Comparison of ENCODE assay signal across 8 cellular contexts in genomic region chr18:12991839-12992216, GRCh38.
DNase-seq lines count a peak whose midpoint lies in the region; ATAC-seq and TF ChIP-seq lines count a peak whose summit lies in the region.

No MANE protein-coding gene starts in this region.

- peaks cover 3% of the 10 kb centered on the region for H3K36me3 ChIP-seq in muscle layer of colon (ENCODE audit: insufficient read depth, low read length)

- H3K27ac ChIP-seq in HL-60 (replicated peaks) (peak overlapping the region; percentile 92), caudate nucleus (ENCODE audit: low read depth, low read length) (peak overlapping the region; percentile 81), muscle layer of colon (ENCODE audit: low read depth, low read length) (peak overlapping the region; percentile 86)

- TF ChIP-seq CTCF in AG09309 (IDR thresholded peaks at IDR 0.05; ENCODE audit: control insufficient read depth, insufficient read depth, low read depth, low read length, missing control alignments) (no peak), HL-60 (IDR thresholded peaks at IDR 0.05; ENCODE audit: insufficient read depth, low read length) (no peak), GM13976 (IDR thresholded peaks at IDR 0.05; ENCODE audit: borderline replicate concordance, control extremely low read depth, extremely low read depth, insufficient read depth, missing control alignments) (no peak)

- H3K4me1 ChIP-seq in muscle layer of colon (ENCODE audit: insufficient read depth, low read length), result peaks cover 24% of the 10 kb centered on the region

- no peak for ATAC-seq in HG03565 (IDR thresholded peaks at IDR 0.05; ENCODE audit: unreplicated experiment)

- no peak for TF ChIP-seq POLR2A in erythroblast (IDR thresholded peaks at IDR 0.05; ENCODE audit: low read length)

- peak overlapping the region; percentile 25 for H3K9ac ChIP-seq in muscle layer of colon (ENCODE audit: low read length)

- no peak for DNase-seq in AG09309 (ENCODE audit: low read depth)
- no peak for DNase-seq in HL-60 (ENCODE audit: low read depth in 1 of 2, low spot score in 1 of 2)
- no peak for DNase-seq in caudate nucleus (lab: John Stamatoyannopoulos, UW)
- DNase-seq in GM13976 (ENCODE audit: low spot score), result no peak
- no peak for DNase-seq in OCI-M2 (lab: John Stamatoyannopoulos, UW; ENCODE audit: unreplicated experiment)
- no peak for DNase-seq in erythroblast (lab: John Stamatoyannopoulos, UW)

- H3K27me3 ChIP-seq in HL-60 (ENCODE audit: insufficient read depth, poor library complexity, severe bottlenecking), result no peaks in the 10 kb centered on the region
- no peaks in the 10 kb centered on the region for H3K27me3 ChIP-seq in muscle layer of colon (ENCODE audit: control insufficient read depth in 1 of 2, insufficient read depth in 2 of 2, low read length in 2 of 2)

- no peaks in the 10 kb centered on the region for H3K9me3 ChIP-seq in muscle layer of colon (ENCODE audit: low read length)

- H3K4me3 ChIP-seq in AG09309 (ENCODE audit: control insufficient read depth, low read depth, low read length), result peak overlapping the region; percentile 72
- peak overlapping the region; percentile 79 for H3K4me3 ChIP-seq in HL-60 (replicated peaks; ENCODE audit: insufficient read depth, low read length)
- peak overlapping the region; percentile 61 to 92 for H3K4me3 ChIP-seq in muscle layer of colon (ENCODE audit: low read depth in 1 of 2, low read length in 2 of 2)

- in situ Hi-C loops in GM13976 (cut with MboI; ENCODE audit: low sequenced_read_pairs, unreplicated experiment), result loop anchor here (25.0 kb wide), 1 partner anchor 570 kb away; no protein-coding TSS in a partner anchor
